8 cellular contexts compared by ENCODE assay signal in the genomic region with DNA sequence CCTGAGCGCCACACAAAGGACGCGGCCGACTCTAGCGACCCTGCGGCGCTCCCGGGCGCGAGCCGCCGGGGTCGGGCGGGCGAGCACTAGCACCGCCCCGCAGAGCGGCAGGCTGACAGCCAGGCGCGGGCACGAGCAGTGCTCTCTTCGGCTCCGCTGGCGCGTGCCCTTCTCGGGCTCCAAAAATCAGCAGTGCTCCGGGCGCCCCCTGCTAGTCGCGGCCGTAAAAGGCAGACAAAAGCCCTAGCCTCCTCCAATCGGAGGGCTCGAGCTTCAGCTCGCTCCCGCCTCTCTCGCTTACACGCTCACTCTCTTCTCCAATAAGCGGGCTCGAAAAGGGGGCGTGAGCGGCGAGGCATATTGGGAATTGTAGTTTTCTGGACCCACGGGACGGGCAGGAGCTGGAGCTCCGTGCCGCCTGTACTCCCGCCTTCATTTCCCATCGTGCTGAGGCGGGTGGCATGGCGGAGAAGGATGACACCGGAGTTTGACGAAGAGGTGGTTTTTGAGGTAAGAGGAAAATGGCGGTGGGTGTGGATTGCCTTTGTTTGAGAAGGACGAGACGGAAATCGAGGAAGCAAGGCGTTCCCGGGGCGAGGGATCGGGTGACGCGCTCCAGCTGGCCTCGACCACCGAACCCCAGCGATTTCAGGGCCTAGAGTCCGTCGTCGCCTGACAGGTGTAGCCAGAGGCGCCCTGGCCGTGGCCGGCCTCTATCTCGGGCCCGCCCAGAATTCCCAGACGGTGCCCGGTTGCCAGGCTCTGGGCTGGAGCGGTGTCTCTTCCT. TPM values are rescaled to one million over a fixed set of nuclear protein-coding genes. Genes with fewer than 3 reads are reported as not detected.
DNase-seq lines count a peak whose midpoint lies in the region; TF ChIP-seq lines count a peak whose summit lies in the region.

A gene (minus strand): TSS at position 91 of the 787 bp plus-strand sequence. CDS start 227 bp downstream, outside the sequence.
A gene with protein sequence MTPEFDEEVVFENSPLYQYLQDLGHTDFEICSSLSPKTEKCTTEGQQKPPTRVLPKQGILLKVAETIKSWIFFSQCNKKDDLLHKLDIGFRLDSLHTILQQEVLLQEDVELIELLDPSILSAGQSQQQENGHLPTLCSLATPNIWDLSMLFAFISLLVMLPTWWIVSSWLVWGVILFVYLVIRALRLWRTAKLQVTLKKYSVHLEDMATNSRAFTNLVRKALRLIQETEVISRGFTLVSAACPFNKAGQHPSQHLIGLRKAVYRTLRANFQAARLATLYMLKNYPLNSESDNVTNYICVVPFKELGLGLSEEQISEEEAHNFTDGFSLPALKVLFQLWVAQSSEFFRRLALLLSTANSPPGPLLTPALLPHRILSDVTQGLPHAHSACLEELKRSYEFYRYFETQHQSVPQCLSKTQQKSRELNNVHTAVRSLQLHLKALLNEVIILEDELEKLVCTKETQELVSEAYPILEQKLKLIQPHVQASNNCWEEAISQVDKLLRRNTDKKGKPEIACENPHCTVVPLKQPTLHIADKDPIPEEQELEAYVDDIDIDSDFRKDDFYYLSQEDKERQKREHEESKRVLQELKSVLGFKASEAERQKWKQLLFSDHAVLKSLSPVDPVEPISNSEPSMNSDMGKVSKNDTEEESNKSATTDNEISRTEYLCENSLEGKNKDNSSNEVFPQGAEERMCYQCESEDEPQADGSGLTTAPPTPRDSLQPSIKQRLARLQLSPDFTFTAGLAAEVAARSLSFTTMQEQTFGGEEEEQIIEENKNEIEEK (plus strand): TSS at position 431 of the 787 bp plus-strand sequence. CDS start 44 bp downstream, at position 475.

- no peaks in the 10 kb centered on the region for H3K9me2 ChIP-seq in Loucy (replicated peaks; ENCODE audit: low read depth, low read length)

- peak within 1 kb of the TSS; percentile 86 for H3K9ac ChIP-seq in Loucy (ENCODE audit: low read depth, low read length, poor library complexity, severe bottlenecking)

- H3F3A ChIP-seq in Loucy (ENCODE audit: low read depth) = no peaks in the 10 kb centered on the region

- peak within 1 kb of the TSS; percentile 94 to 98 (median 98) for H3K27ac Mint-ChIP-seq in nephron
- peak within 1 kb of the TSS; percentile 99 for H3K27ac Mint-ChIP-seq in stimulated activated naive CD8-positive, alpha-beta T cell treated with anti-CD3 and anti-CD28 coated beads, Interleukin-15, Interleukin-2, amounts not matched to agents 100 ng/mL and 50 ng/mL, for 24 hours

- peak; percentile 72 for TF ChIP-seq POLR2A in Raji (IDR thresholded peaks at IDR 0.05; ENCODE audit: insufficient read depth, low read depth, low read length)

- H3K4me3 ChIP-seq in H7 (ENCODE audit: insufficient read depth, low read depth, low read length) (peak within 1 kb of the TSS; percentile 85), Loucy (ENCODE audit: low read length, poor library complexity, severe bottlenecking) (peak within 1 kb of the TSS; percentile 92), fibroblast of the aortic adventitia (ENCODE audit: low read depth, low read length) (peak within 1 kb of the TSS; percentile 88)

- no peaks in the 10 kb centered on the region for H3K9me3 ChIP-seq in Loucy (ENCODE audit: insufficient read depth, low read depth, low read length)

- peak within 1 kb of the TSS; percentile 93 to 94 (median 93) for H3K4me3 Mint-ChIP-seq in nephron
- H3K4me3 Mint-ChIP-seq in stimulated activated naive CD8-positive, alpha-beta T cell treated with anti-CD3 and anti-CD28 coated beads, Interleukin-15, Interleukin-2, amounts not matched to agents 100 ng/mL and 50 ng/mL, for 24 hours = peak within 1 kb of the TSS; percentile 98

- peaks cover 46% of the 10 kb centered on the region for H3K4me1 Mint-ChIP-seq in nephron
- peaks cover 46% of the 10 kb centered on the region for H3K4me1 Mint-ChIP-seq in stimulated activated naive CD8-positive, alpha-beta T cell treated with anti-CD3 and anti-CD28 coated beads, Interleukin-15, Interleukin-2, amounts not matched to agents 100 ng/mL and 50 ng/mL, for 24 hours (ENCODE audit: low read depth)

- H3K9me3 Mint-ChIP-seq in nephron = no peaks in the 10 kb centered on the region
- no peaks in the 10 kb centered on the region for H3K9me3 Mint-ChIP-seq in stimulated activated naive CD8-positive, alpha-beta T cell treated with anti-CD3 and anti-CD28 coated beads, Interleukin-15, Interleukin-2, amounts not matched to agents 100 ng/mL and 50 ng/mL, for 24 hours

- in situ Hi-C loops in G401 (cut with HindIII; ENCODE audit: low sequenced_read_pairs) = no loop called here

- peaks cover 44% of the 10 kb centered on the region for H4K20me1 ChIP-seq in Loucy (ENCODE audit: insufficient read depth, low read length, poor library complexity, severe bottlenecking)

- peaks cover 11% of the 10 kb centered on the region for H3K36me3 Mint-ChIP-seq in nephron (ENCODE audit: low read depth)
- peaks cover 9% of the 10 kb centered on the region for H3K36me3 Mint-ChIP-seq in stimulated activated naive CD8-positive, alpha-beta T cell treated with anti-CD3 and anti-CD28 coated beads, Interleukin-15, Interleukin-2, amounts not matched to agents 100 ng/mL and 50 ng/mL, for 24 hours (ENCODE audit: low read depth)

- H3K27me3 ChIP-seq in H7 (ENCODE audit: control insufficient read depth, insufficient read depth, low read length) (no peaks in the 10 kb centered on the region), Loucy (ENCODE audit: insufficient read depth, low read length, poor library complexity, severe bottlenecking) (no peaks in the 10 kb centered on the region)

- peak; percentile 65 for TF ChIP-seq CTCF in Loucy (conservative IDR thresholded peaks at IDR 0.05; ENCODE audit: low read length)
- TF ChIP-seq CTCF in fibroblast of the aortic adventitia (IDR thresholded peaks at IDR 0.05; ENCODE audit: insufficient read depth, low read length) = peak; percentile 54
- peak; percentile 41 to 58 (median 50) for TF ChIP-seq CTCF in nephron (IDR thresholded peaks at IDR 0.05; ENCODE audit: unreplicated experiment in 3 of 3)

- peak within 1 kb of the TSS; percentile 91 for H3K4me2 ChIP-seq in Loucy (ENCODE audit: low read depth, low read length, poor library complexity, severe bottlenecking)

- H3K27me3 Mint-ChIP-seq in nephron (ENCODE audit: low read depth) = no peaks in the 10 kb centered on the region
- peaks cover 5% of the 10 kb centered on the region for H3K27me3 Mint-ChIP-seq in stimulated activated naive CD8-positive, alpha-beta T cell treated with anti-CD3 and anti-CD28 coated beads, Interleukin-15, Interleukin-2, amounts not matched to agents 100 ng/mL and 50 ng/mL, for 24 hours

- peaks cover 42% of the 10 kb centered on the region for H3K4me1 ChIP-seq in Loucy (ENCODE audit: insufficient read depth, low read length, poor library complexity, severe bottlenecking)

- no peaks in the 10 kb centered on the region for H3K36me3 ChIP-seq in H7 (replicated peaks; ENCODE audit: control insufficient read depth, insufficient read depth, low read length)
- H3K36me3 ChIP-seq in Loucy (ENCODE audit: insufficient read depth, low read length) = no peaks in the 10 kb centered on the region

- H2AFZ ChIP-seq in Loucy (ENCODE audit: low read length) = peak within 1 kb of the TSS; percentile 97

- DNase-seq in G401 (ENCODE audit: low spot score) (peak; percentile 100), H7 (peak; percentile 92), activated gamma-delta T cell (lab: John Stamatoyannopoulos, UW) (peak; percentile 89), fibroblast of the aortic adventitia (ENCODE audit: low read depth) (peak; percentile 99)

- peaks cover 62% of the 10 kb centered on the region for H3K79me2 ChIP-seq in Loucy (ENCODE audit: insufficient read depth, low read length)

RNA-seq across cellular contexts. Expression of the first gene that starts in this region (rescaled TPM):
- total RNA-seq in G401 (2014; rRNA removed; shearing (Covaris generic)) = 3.8 and 3.9 TPM in 2 replicates
- 11.1 and 16.1 TPM in 2 replicates for total RNA-seq in H7 (2014; rRNA removed; shearing (Covaris generic))
- 12.5 and 13.1 TPM in 2 replicates for total RNA-seq in fibroblast of the aortic adventitia (ENCODE audit: low replicate concordance)

RNA-seq across cellular contexts. Expression of the second gene that starts in this region (rescaled TPM):
- total RNA-seq in G401 (2014; rRNA removed; shearing (Covaris generic)) = 32.2 and 50.3 TPM in 2 replicates
- total RNA-seq in H7 (2014; rRNA removed; shearing (Covaris generic)) = 53.3 and 61.3 TPM in 2 replicates
- total RNA-seq in fibroblast of the aortic adventitia (ENCODE audit: low replicate concordance) = 31.4 and 98.6 TPM in 2 replicates

Comparison
In these comparisons a context has a peak if more than half of its experiments do, and no peak if none do; other contexts are left out.
1. Peak in every context shown above with its lines: DNase-seq and H3K4me3 ChIP-seq.